ENCODE assay signal across 18 cellular contexts in the genomic region with DNA sequence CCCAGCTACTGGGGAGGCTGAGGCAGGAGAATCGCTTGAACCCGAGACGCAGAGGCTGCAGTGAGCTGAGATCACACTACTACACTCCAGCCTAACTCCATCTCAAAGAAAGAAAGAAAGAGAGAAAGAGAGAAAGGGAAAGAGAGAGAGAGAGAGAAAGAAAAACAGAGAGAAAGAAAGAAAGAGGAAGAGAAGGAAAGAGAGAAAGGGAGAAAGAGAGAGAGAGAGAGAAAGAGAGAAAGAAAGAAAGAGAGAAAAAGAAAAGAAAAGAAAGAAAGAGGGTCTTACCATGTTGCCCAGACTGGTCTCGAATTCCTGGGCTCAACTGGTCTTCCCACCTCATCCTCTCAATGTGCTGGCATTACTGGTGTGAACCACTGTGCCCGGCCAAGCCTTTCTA. TPM values are rescaled to one million over a fixed set of nuclear protein-coding genes. Genes with fewer than 3 reads are reported as not detected.
DNase-seq lines count a peak whose midpoint lies in the region; ATAC-seq and TF ChIP-seq lines count a peak whose summit lies in the region.
"Had no signal": no experiment of that assay in that cellular context is flagged by ENCODE, and none has a peak within 500 bp of the region (broad histone marks: within the 10 kb centered on the region; RNA-seq: fewer than 3 reads in every experiment).

No MANE protein-coding gene starts in this region.

- CTCF ChIA-PET in RWPE1 (lab: Yijun Ruan, JAX): interaction anchor here (1.0 kb wide), 1 partner anchor 10 kb away, joined by 3 read pairs; no protein-coding TSS in a partner anchor

- H3K4me3 Mint-ChIP-seq in type B pancreatic cell: no peak overlapping the region
- H3K4me3 Mint-ChIP-seq: CD4-positive, alpha-beta T cell had no signal

- peak overlapping the region; percentile 4; the same call in 1 of the 2 replicates for H3K27ac ChIP-seq in RWPE1
- H3K27ac ChIP-seq in gastroesophageal sphincter: peak overlapping the region in 3 of 4 donors; percentile 85 to 90 (median 89)
- peak overlapping the region; percentile 84 for H3K27ac ChIP-seq in suprapubic skin
- H3K27ac ChIP-seq: PC-9 had no signal

- POLR2A ChIA-PET in RWPE1 (lab: Yijun Ruan, JAX; ENCODE audit: low non-redundant PET): no interaction called here

- H3K9me3 ChIP-seq in gastroesophageal sphincter: no peaks in the 10 kb centered on the region
- no peaks in the 10 kb centered on the region for H3K9me3 ChIP-seq in suprapubic skin
- H3K9me3 ChIP-seq: SK-N-SH had no signal

- H3K36me3 ChIP-seq in gastroesophageal sphincter (peaks cover 0 to 23% of the 10 kb centered on the region in 2 donors), suprapubic skin (peaks cover 11% of the 10 kb centered on the region)

- no peaks in the 10 kb centered on the region for H3K27me3 ChIP-seq in gastroesophageal sphincter
- H3K27me3 ChIP-seq in suprapubic skin: no peaks in the 10 kb centered on the region

- no peak for TF ChIP-seq CTCF in RWPE1 (conservative IDR thresholded peaks at IDR 0.05; ENCODE audit: low read depth)
- no peak for TF ChIP-seq CTCF in gastroesophageal sphincter (IDR thresholded peaks at IDR 0.05)
- TF ChIP-seq CTCF in suprapubic skin (IDR thresholded peaks at IDR 0.05): no peak
- TF ChIP-seq CTCF in GM20000 (IDR thresholded peaks at IDR 0.05; ENCODE audit: extremely low read depth, missing control alignments): no peak
- no peak for TF ChIP-seq CTCF in type B pancreatic cell (conservative IDR thresholded peaks at IDR 0.05)

- TF ChIP-seq POLR2A in gastroesophageal sphincter (IDR thresholded peaks at IDR 0.05): no peak
- no peak for TF ChIP-seq POLR2A in suprapubic skin (IDR thresholded peaks at IDR 0.05)

- H3K9me3 Mint-ChIP-seq in type B pancreatic cell: no peaks in the 10 kb centered on the region
- H3K9me3 Mint-ChIP-seq: CD4-positive, alpha-beta T cell had no signal

- H3K4me1 ChIP-seq in gastroesophageal sphincter (peaks cover 0 to 65% (median 22%) of the 10 kb centered on the region in 3 donors), suprapubic skin (peaks cover 47% of the 10 kb centered on the region)

- TF ChIP-seq EP300 in gastroesophageal sphincter (IDR thresholded peaks at IDR 0.05) (no peak), suprapubic skin (IDR thresholded peaks at IDR 0.05) (no peak)

- DNase-seq in RWPE1 (ENCODE audit: low spot score): no peak
- DNase-seq in suprapubic skin (ENCODE audit: low spot score in 2 of 2): no peak
- DNase-seq in GM20000 (ENCODE audit: low spot score): no peak
- no peak for DNase-seq in type B pancreatic cell (ENCODE audit: extremely low spot score, unreplicated experiment)
- DNase-seq in cerebellar nuclear complex (lab: John Stamatoyannopoulos, UW): no peak
- DNase-seq: CD4-positive, alpha-beta T cell; NCI-H1092; NCI-H1436; NCI-H187 treated with DMSO at 0.1 percent for 48 hours; NCI-H510A; NCI-H748 treated with DMSO at 0.1 percent for 48 hours; PC-9; SIG-M5; SK-N-SH had no signal

- ATAC-seq in gastroesophageal sphincter (no peak), GM21528 (IDR thresholded peaks at IDR 0.05; ENCODE audit: low FRiP score, unreplicated experiment) (no peak)
- ATAC-seq: HepG2, K562 had no signal

- peaks cover 6% of the 10 kb centered on the region for H3K4me1 Mint-ChIP-seq in type B pancreatic cell (ENCODE audit: unreplicated experiment)

- peaks cover 13% of the 10 kb centered on the region for H3K36me3 Mint-ChIP-seq in type B pancreatic cell

- no peaks in the 10 kb centered on the region for H3K27me3 Mint-ChIP-seq in type B pancreatic cell
- H3K27me3 Mint-ChIP-seq: CD4-positive, alpha-beta T cell had no signal

- 90 to 98% methylated on average over 5 of the region's 5 CpGs for WGBS in gastroesophageal sphincter (ENCODE audit: low coverage in 1 of 2), 2 donors
- WGBS in suprapubic skin: 87% methylated on average over 5 of the region's 5 CpGs

- H3K4me3 ChIP-seq in gastroesophageal sphincter (no peak overlapping the region), suprapubic skin (no peak overlapping the region)
- H3K4me3 ChIP-seq: K562, PC-9 had no signal

- H3K27ac Mint-ChIP-seq in type B pancreatic cell: no peak overlapping the region
- H3K27ac Mint-ChIP-seq: CD4-positive, alpha-beta T cell had no signal

RNA-seq across cellular contexts. Expression of gene FBLN1, which starts 22.3 kb away (rescaled TPM):
- total RNA-seq in gastroesophageal sphincter (100 to 1,000 TPM; 241 to 597 (median 382) TPM), suprapubic skin (100 to 1,000 TPM; 111 to 174 (median 139) TPM), type B pancreatic cell (ENCODE audit: low replicate concordance) (121 and 271 TPM in 2 replicates)
- total RNA-seq: CD4-positive, alpha-beta T cell had no signal

Comparison
In these comparisons a context has a peak if more than half of its experiments do, and no peak if none do; other contexts are left out.
1. H3K27ac ChIP-seq: peak in every context shown above with its lines; median percentile 89 in gastroesophageal sphincter; 84 in suprapubic skin; 4 in RWPE1.